11 cellular contexts compared by ENCODE assay signal in the genomic region with DNA sequence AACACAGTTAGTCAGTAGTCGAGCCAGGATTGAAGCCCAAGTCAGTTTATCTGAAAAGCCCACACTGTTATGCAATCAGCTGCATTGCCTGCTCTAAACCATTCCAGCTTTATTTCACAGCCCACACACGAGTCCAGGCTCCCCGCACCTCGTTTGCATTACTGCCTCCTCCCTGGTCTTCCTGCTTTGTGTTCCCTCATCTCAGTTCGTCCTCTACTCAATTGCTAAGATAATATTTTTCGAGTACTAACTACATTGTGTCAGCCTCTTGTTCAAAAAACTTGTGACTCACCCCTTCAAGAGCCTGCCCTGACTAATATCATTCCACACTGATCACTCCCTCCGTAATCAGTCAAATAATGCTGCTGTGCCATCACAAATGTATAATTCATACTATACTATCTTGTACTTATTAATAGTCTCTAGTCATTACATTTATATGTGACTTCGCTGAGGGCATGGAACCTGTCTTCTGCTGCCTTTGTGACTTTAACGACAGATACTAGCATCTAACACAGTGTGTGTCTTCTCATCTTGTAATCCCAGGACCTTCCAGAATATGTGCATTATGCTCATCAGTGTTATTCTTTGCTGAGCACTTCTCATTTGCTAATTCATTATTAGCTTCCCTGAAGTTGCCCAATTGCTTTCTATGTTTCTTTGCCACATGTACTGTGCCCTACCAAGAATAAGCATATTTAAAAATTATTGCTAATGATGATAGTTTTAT. TPM values are rescaled to one million over a fixed set of nuclear protein-coding genes. Genes with fewer than 3 reads are reported as not detected.
A peak's percentile ranks its signal among the peaks of the same experiment; 100 is the strongest.
DNase-seq lines count a peak whose midpoint lies in the region; ATAC-seq and TF ChIP-seq lines count a peak whose summit lies in the region.
"Had no signal": no experiment of that assay in that cellular context is flagged by ENCODE, and none has a peak within 500 bp of the region (broad histone marks: within the 10 kb centered on the region; RNA-seq: fewer than 3 reads in every experiment).

No MANE protein-coding gene starts in this region.

- no peak for TF ChIP-seq EP300 in suprapubic skin (IDR thresholded peaks at IDR 0.05)

- TF ChIP-seq POLR2A in suprapubic skin (IDR thresholded peaks at IDR 0.05), result no peak

- WGBS in suprapubic skin, result 28% methylated on average over 9 of the region's 9 CpGs

- POLR2A ChIA-PET in RWPE1 (lab: Yijun Ruan, JAX; ENCODE audit: low non-redundant PET), result no interaction called here
- POLR2A ChIA-PET in activated CD4-positive, alpha-beta memory T cell treated with anti-CD3 and anti-CD28 coated beads for 36 hours (lab: Charles Lee), result no interaction called here

- peaks cover 5% of the 10 kb centered on the region for H3K27me3 Mint-ChIP-seq in activated CD4-positive, alpha-beta memory T cell treated with anti-CD3 and anti-CD28 coated beads for 36 hours

- H3K36me3 ChIP-seq in suprapubic skin, result no peaks in the 10 kb centered on the region

- H3K4me1 ChIP-seq in suprapubic skin, result peaks cover 33% of the 10 kb centered on the region

- H3K27me3 ChIP-seq in suprapubic skin, result no peaks in the 10 kb centered on the region

- TF ChIP-seq CTCF in RWPE1 (conservative IDR thresholded peaks at IDR 0.05; ENCODE audit: low read depth) (no peak), foreskin fibroblast (IDR thresholded peaks at IDR 0.05; ENCODE audit: low read depth, low read length) (no peak), suprapubic skin (IDR thresholded peaks at IDR 0.05) (no peak)

- intact Hi-C loops in activated CD4-positive, alpha-beta memory T cell treated with anti-CD3 and anti-CD28 coated beads for 36 hours (cut with micrococcal nuclease), result no loop called here

- DNase-seq in NOMO-1 (lab: John Stamatoyannopoulos, UW; ENCODE audit: unreplicated experiment in 2 of 2) (peak; percentile 12 to 40), NOMO-1 treated with dmso at 0.1 percent for 144 hours (lab: John Stamatoyannopoulos, UW; ENCODE audit: unreplicated experiment) (no peak), RWPE1 (ENCODE audit: low spot score) (peak; percentile 80), foreskin fibroblast (peak; percentile 76 to 87), suprapubic skin (ENCODE audit: low spot score in 2 of 2) (no peak)
- DNase-seq in activated CD4-positive, alpha-beta memory T cell treated with anti-CD3 and anti-CD28 coated beads for 36 hours, result no peak
- DNase-seq: nephron progenitor cell had no signal

- H3K27ac ChIP-seq in RWPE1, result peak overlapping the region; percentile 86
- peak overlapping the region; percentile 87 for H3K27ac ChIP-seq in suprapubic skin
- H3K27ac ChIP-seq: 22Rv1, SK-N-MC had no signal

- H3K4me3 Mint-ChIP-seq in activated CD4-positive, alpha-beta memory T cell treated with anti-CD3 and anti-CD28 coated beads for 36 hours, result no peak overlapping the region
- H3K4me3 Mint-ChIP-seq: nephron progenitor cell had no signal

- CTCF ChIA-PET in RWPE1 (lab: Yijun Ruan, JAX), result no interaction called here
- CTCF ChIA-PET in activated CD4-positive, alpha-beta memory T cell treated with anti-CD3 and anti-CD28 coated beads for 36 hours (lab: Charles Lee), result no interaction called here

- H3K9me3 Mint-ChIP-seq in activated CD4-positive, alpha-beta memory T cell treated with anti-CD3 and anti-CD28 coated beads for 36 hours, result no peaks in the 10 kb centered on the region
- H3K9me3 Mint-ChIP-seq: nephron progenitor cell had no signal

- H3K36me3 Mint-ChIP-seq in activated CD4-positive, alpha-beta memory T cell treated with anti-CD3 and anti-CD28 coated beads for 36 hours, result no peaks in the 10 kb centered on the region

- H3K27ac Mint-ChIP-seq in activated CD4-positive, alpha-beta memory T cell treated with anti-CD3 and anti-CD28 coated beads for 36 hours, result no peak overlapping the region
- H3K27ac Mint-ChIP-seq: nephron progenitor cell had no signal

- H3K9me3 ChIP-seq in suprapubic skin, result no peaks in the 10 kb centered on the region

- no peak for ATAC-seq in HG03565 (IDR thresholded peaks at IDR 0.05; ENCODE audit: unreplicated experiment)
- no peak for ATAC-seq in HG02763 (IDR thresholded peaks at IDR 0.05; ENCODE audit: unreplicated experiment)

- peaks cover 18% of the 10 kb centered on the region for H3K4me1 Mint-ChIP-seq in activated CD4-positive, alpha-beta memory T cell treated with anti-CD3 and anti-CD28 coated beads for 36 hours (ENCODE audit: low read depth)

- H3K4me3 ChIP-seq in foreskin fibroblast (ENCODE audit: low read depth in 1 of 2, low read length in 2 of 2) (no peak overlapping the region), suprapubic skin (no peak overlapping the region)
- H3K4me3 ChIP-seq: SK-N-MC had no signal

RNA-seq across cellular contexts. Expression of a gene that starts 26.2 kb away (rescaled TPM):
- total RNA-seq in suprapubic skin, result 10 to 100 TPM; 35.3 to 99.2 (median 40.4) TPM
- 10 to 100 TPM in 1 of 2 experiments, 1 to 10 TPM in 1; 9.3 to 11.2 TPM for total RNA-seq in activated CD4-positive, alpha-beta memory T cell treated with anti-CD3 and anti-CD28 coated beads for 36 hours

Comparison
In these comparisons a context has a peak if more than half of its experiments do, and no peak if none do; other contexts are left out.
1. DNase-seq: peak in NOMO-1 (2 of 2), RWPE1 (single experiment) and foreskin fibroblast (2 of 2); none in NOMO-1 treated with dmso at 0.1 percent for 144 hours (single experiment), suprapubic skin (0 of 2) and activated CD4-positive, alpha-beta memory T cell treated with anti-CD3 and anti-CD28 coated beads for 36 hours (single experiment).